In the genomic region with DNA sequence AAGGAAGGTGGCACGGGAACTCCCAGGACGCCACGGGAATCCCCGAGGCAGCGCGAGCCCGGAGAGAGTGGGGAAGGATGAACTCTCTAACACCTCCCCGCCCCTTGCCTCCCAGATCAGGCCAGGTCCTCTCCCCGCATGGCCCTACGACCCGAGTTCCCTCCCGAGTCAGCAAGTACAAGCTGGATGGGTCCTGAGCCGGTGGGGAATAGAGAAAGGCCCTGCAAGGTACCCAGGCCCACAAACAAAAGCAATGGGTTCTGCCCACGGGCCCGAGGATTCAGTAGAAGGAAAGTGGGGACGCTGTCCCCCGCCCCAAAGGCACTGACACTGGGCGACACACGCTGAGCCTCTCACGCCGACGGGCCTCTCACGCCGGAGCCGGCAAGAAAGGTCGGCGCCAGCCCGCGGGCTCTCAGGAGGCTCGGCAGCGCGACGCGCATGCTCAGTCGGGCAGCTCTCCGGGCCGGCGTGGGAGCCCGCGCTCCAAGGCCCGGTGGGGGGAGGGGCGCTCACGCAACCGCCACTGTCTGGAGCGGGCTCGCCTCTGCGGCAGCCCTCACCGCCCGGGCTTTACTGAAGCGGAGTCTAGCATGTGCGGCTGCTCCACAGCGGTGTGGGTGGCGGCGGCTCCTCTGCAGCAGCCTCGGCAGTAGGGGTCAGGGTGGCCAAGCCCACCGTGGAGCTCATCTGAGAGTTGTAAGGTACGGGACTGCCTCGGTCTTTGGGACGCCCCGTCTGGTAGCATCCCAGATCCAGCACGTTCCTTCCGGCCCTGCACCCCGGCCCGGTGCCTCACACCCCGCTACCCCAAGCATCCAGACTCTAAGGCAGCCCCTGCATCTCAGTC, we compare ENCODE assay signal across 8 cellular contexts. TPM values are rescaled to one million over a fixed set of nuclear protein-coding genes. Genes with fewer than 3 reads are reported as not detected.
DNase-seq lines count a peak whose midpoint lies in the region; ATAC-seq, FAIRE-seq and TF ChIP-seq lines count a peak whose summit lies in the region.
"Not testable (repeated sequence)": the region's sequence is repeated elsewhere in the genome, so short reads cannot be mapped to it uniquely, and the experiment has no call there.

No MANE protein-coding gene starts in this region.

- H3K27me3 ChIP-seq in right lobe of liver; small intestine (ENCODE audit: control insufficient read depth in 2 of 2, insufficient read depth in 2 of 2, low read length in 2 of 2): not testable (repeated sequence)

- not testable (repeated sequence) for H3K36me3 ChIP-seq in OCI-LY7 (ENCODE audit: insufficient read depth, low read length); right lobe of liver; small intestine (ENCODE audit: control insufficient read depth in 2 of 2, insufficient read depth in 2 of 2, low read length in 2 of 2)

- H4K20me1 ChIP-seq in OCI-LY7 (ENCODE audit: insufficient read depth, low read length) = not testable (repeated sequence)

- not testable (repeated sequence) for H3K27ac ChIP-seq in OCI-LY7 (ENCODE audit: low read depth, low read length, poor library complexity, severe bottlenecking); right lobe of liver
- peak overlapping the region in 1 of 2 donors; percentile 58 for H3K27ac ChIP-seq in small intestine (ENCODE audit: low read depth in 1 of 2, low read length in 1 of 2)

- intact Hi-C loops in OCI-LY7 (cut with micrococcal nuclease; ENCODE audit: unreplicated experiment) (loop anchor here (5.0 kb wide), 1 partner anchor 63 kb away; no protein-coding TSS in a partner anchor), right lobe of liver (cut with DNase I) (loop anchor here in 1 of 2 donors (5.0 kb wide), 1 partner anchor 48 kb away; no protein-coding TSS in a partner anchor)

- POLR2A ChIA-PET in OCI-LY7 (lab: Charles Lee) = not testable (repeated sequence)

- ATAC-seq in GM19023 (IDR thresholded peaks at IDR 0.05; ENCODE audit: unreplicated experiment) (peak; percentile 68), HG03135 (IDR thresholded peaks at IDR 0.05; ENCODE audit: unreplicated experiment) (peak; percentile 74), right lobe of liver (peak; percentile 94 to 97 (median 94))

- H2AFZ ChIP-seq in OCI-LY7 (ENCODE audit: low read length) = not testable (repeated sequence)

- H3K4me2 ChIP-seq in OCI-LY7 (ENCODE audit: low read length) = peak overlapping the region; percentile 44; the same call in 1 of the 2 replicates

- H3K79me2 ChIP-seq in OCI-LY7 (ENCODE audit: insufficient read depth, low read depth, low read length) = not testable (repeated sequence)

- FAIRE-seq in small intestine (lab: Jason Lieb, UNC) = not testable (repeated sequence)

- not testable (repeated sequence) for H3K4me1 ChIP-seq in OCI-LY7 (ENCODE audit: insufficient read depth, low read length, poor library complexity, severe bottlenecking); right lobe of liver; small intestine (ENCODE audit: control insufficient read depth in 2 of 2, insufficient read depth in 1 of 2, low read depth in 1 of 2, low read length in 1 of 2)

- TF ChIP-seq CTCF in OCI-LY7 (conservative IDR thresholded peaks at IDR 0.05; ENCODE audit: low read length); right lobe of liver (IDR thresholded peaks at IDR 0.05): not testable (repeated sequence)

- not testable (repeated sequence) for TF ChIP-seq POLR2A in right lobe of liver (IDR thresholded peaks at IDR 0.05)

- BruUV-seq in OCI-LY7 (replicated peaks; lab: Mats Ljungman, UMichigan) = not testable (repeated sequence)

- not testable (repeated sequence) for DNase-seq in OCI-LY7 (ENCODE audit: low spot score); small intestine
- DNase-seq in activated T-cell treated with anti-CD3 and anti-CD28 coated beads, Interleukin-2, amount 50 U/mL, for 1 hour = peak; percentile 63
- peak; percentile 70 for DNase-seq in ecto neural progenitor cell (ENCODE audit: low spot score)
- DNase-seq in right lobe of liver = peak; percentile 54 to 70 (median 61)
- peak; percentile 49 for DNase-seq in ureter (ENCODE audit: low spot score)

- CTCF ChIA-PET in OCI-LY7 (lab: Charles Lee; ENCODE audit: unreplicated experiment) = interaction anchor here (0.6 kb wide), 1 partner anchor 357 kb away, joined by 6 read pairs; no protein-coding TSS in a partner anchor

- H3K9me2 ChIP-seq in OCI-LY7 (ENCODE audit: insufficient read depth, low read length) = not testable (repeated sequence)

- not testable (repeated sequence) for H3K9me3 ChIP-seq in OCI-LY7 (ENCODE audit: low read length); right lobe of liver; small intestine (ENCODE audit: control insufficient read depth, low read depth)

- H3K4me3 ChIP-seq in OCI-LY7 (ENCODE audit: low read depth, low read length, poor library complexity, severe bottlenecking) = peak overlapping the region; percentile 47
- H3K4me3 ChIP-seq in right lobe of liver = peak overlapping the region; percentile 29 to 59 (median 34)
- H3K4me3 ChIP-seq in small intestine (ENCODE audit: low read depth in 1 of 2, low read length in 2 of 2) = peak overlapping the region; percentile 38 to 41

- 7% methylated on average over 17 of the region's 65 CpGs for WGBS in right lobe of liver (ENCODE audit: insufficient coverage, low coverage, low lambda C conversion rate, missing lambda C conversion rate)
- WGBS in small intestine, 3 donors = 8 to 21% (median 14%) methylated on average over 30 to 58 of the region's 65 CpGs

RNA-seq across cellular contexts. Expression of a gene that starts 16.1 kb away (rescaled TPM):
- total RNA-seq in OCI-LY7 (2014; rRNA removed; shearing (Covaris generic)) = 18.5 and 18.7 TPM in 2 replicates
- total RNA-seq in OCI-LY7 (2022) = 18.8 and 19.6 TPM in 2 replicates
- total RNA-seq in right lobe of liver = 10 to 100 TPM; 30.5 to 82.5 (median 45.1) TPM
- polyA plus RNA-seq in small intestine = 100 to 1,000 TPM; 121 to 163 (median 149) TPM
- total RNA-seq in ureter = 21.2 TPM

RNA-seq across cellular contexts. Expression of a gene that starts 19.1 kb away (rescaled TPM):
- 12.9 and 24.2 TPM in 2 replicates for total RNA-seq in OCI-LY7 (2014; rRNA removed; shearing (Covaris generic))
- total RNA-seq in OCI-LY7 (2022) (18.6 and 18.8 TPM in 2 replicates), right lobe of liver (10 to 100 TPM; 17.7 to 53.6 (median 32.3) TPM), ureter (30.3 TPM)
- polyA plus RNA-seq in small intestine = 100 to 1,000 TPM; 105 to 162 (median 109) TPM
